ENCODE assay signal across 8 cellular contexts in the genomic region with DNA sequence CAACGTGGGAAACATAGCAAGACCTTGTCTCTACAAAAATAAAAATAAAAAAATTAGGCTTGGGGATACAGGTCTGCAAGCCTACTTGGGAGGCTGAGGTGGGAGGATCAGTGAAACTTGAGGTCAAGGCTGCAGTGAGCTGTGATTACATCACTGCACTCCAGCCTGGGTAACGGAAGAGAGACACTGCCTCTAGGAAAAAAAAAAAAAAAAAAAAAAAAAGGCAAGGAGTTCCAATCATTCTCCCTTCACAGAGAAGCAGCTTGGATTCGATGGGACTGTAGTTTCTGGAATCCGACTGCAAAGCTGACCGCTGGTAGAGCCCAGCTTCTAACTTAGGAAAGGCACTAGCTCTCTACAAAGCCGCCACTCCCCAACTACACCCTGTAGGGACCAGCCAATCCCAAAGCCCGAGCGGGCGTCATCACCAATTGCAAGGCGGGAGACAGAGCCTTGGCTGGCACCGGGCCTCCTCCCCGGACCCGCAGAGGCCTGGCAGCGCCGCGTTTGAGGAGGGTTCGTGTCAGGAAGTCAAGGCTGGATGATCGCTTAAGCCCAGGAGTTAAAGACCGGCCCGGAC.
DNase-seq lines count a peak whose midpoint lies in the region; ATAC-seq and TF ChIP-seq lines count a peak whose summit lies in the region.

No MANE protein-coding gene starts in this region.

- peak overlapping the region; percentile 62 for H3K4me3 ChIP-seq in choroid plexus epithelial cell (ENCODE audit: low read depth, low read length)

- DNase-seq in AG08395 (ENCODE audit: low spot score) (peak; percentile 94), NCI-H226 (peak; percentile 96), choroid plexus epithelial cell (ENCODE audit: low read depth) (peak; percentile 82)
- peak; percentile 80 to 83 for DNase-seq in activated CD4-positive, alpha-beta T cell treated with anti-CD3 and anti-CD28 coated beads for 4 hours
- peak; percentile 91 for DNase-seq in stimulated activated CD4-positive, alpha-beta T cell treated with anti-CD3 and anti-CD28 coated beads, Interleukin-1b, Interleukin-23, amount 100 ng/mL, for 48 hours

- H3K27ac ChIP-seq in layer of hippocampus (ENCODE audit: low read depth, low read length) = peak overlapping the region; percentile 96

- ATAC-seq in GM18907 (IDR thresholded peaks at IDR 0.05; ENCODE audit: unreplicated experiment) (peak; percentile 75), HG03175 (IDR thresholded peaks at IDR 0.05; ENCODE audit: unreplicated experiment) (peak; percentile 70)

- TF ChIP-seq CTCF in choroid plexus epithelial cell (conservative IDR thresholded peaks at IDR 0.05; ENCODE audit: low read depth, low read length) = no peak

- no peaks in the 10 kb centered on the region for H3K27me3 ChIP-seq in layer of hippocampus (ENCODE audit: control insufficient read depth, insufficient read depth, low read length)

Comparison
In these comparisons a context has a peak if more than half of its experiments do, and no peak if none do; other contexts are left out.
1. Peak in every context shown above with its lines: DNase-seq, ATAC-seq, H3K4me3 ChIP-seq and H3K27ac ChIP-seq.